ENCODE assay signal across 7 cellular contexts in genomic region chr15:41589018-41589417, GRCh38. TPM values are rescaled to one million over a fixed set of nuclear protein-coding genes. Genes with fewer than 3 reads are reported as not detected.
DNase-seq lines count a peak whose midpoint lies in the region; ATAC-seq and TF ChIP-seq lines count a peak whose summit lies in the region.
"Not testable (repeated sequence)": the region's sequence is repeated elsewhere in the genome, so short reads cannot be mapped to it uniquely, and the experiment has no call there.
"Had no signal": no experiment of that assay in that cellular context is flagged by ENCODE, and none has a peak within 500 bp of the region (broad histone marks: within the 10 kb centered on the region; RNA-seq: fewer than 3 reads in every experiment).

No MANE protein-coding gene starts in this region.

- H2AK5ac ChIP-seq in trophoblast cell (ENCODE audit: low read length) = not testable (repeated sequence)

- H3K9me3 Mint-ChIP-seq in type B pancreatic cell = not testable (repeated sequence)

- H3K36me3 ChIP-seq in PC-3 (ENCODE audit: low read depth, low read length); hepatocyte (replicated peaks; ENCODE audit: insufficient read depth, low read depth); trophoblast cell (ENCODE audit: control insufficient read depth in 1 of 2, insufficient read depth in 2 of 2, low read length in 2 of 2): not testable (repeated sequence)

- not testable (repeated sequence) for H3K4me3 ChIP-seq in PC-3 (ENCODE audit: low read length); choroid plexus epithelial cell (ENCODE audit: low read depth, low read length); hepatocyte; trophoblast cell (ENCODE audit: low read depth, low read length)

- not testable (repeated sequence) for H3K79me2 ChIP-seq in PC-3 (ENCODE audit: low read length); hepatocyte; trophoblast cell (ENCODE audit: control insufficient read depth, insufficient read depth, low read length, poor library complexity)

- H3K4me3 Mint-ChIP-seq in type B pancreatic cell = peak overlapping the region; percentile 70

- not testable (repeated sequence) for H3K9me3 ChIP-seq in PC-3 (ENCODE audit: low read length); hepatocyte (ENCODE audit: low read depth); trophoblast cell (ENCODE audit: insufficient read depth, low read depth, low read length)

- H2AFZ ChIP-seq in PC-3 (ENCODE audit: low read length); hepatocyte; trophoblast cell (ENCODE audit: insufficient read depth, low read length, poor library complexity): not testable (repeated sequence)

- H2BK12ac ChIP-seq in trophoblast cell (ENCODE audit: low read length) = not testable (repeated sequence)

- H3K27me3 Mint-ChIP-seq in type B pancreatic cell = not testable (repeated sequence)

- H4K91ac ChIP-seq in trophoblast cell (ENCODE audit: low read depth, low read length) = peak overlapping the region; percentile 28

- not testable (repeated sequence) for TF ChIP-seq CTCF in PC-3 (conservative IDR thresholded peaks at IDR 0.05; ENCODE audit: low read depth, low read length); choroid plexus epithelial cell (conservative IDR thresholded peaks at IDR 0.05; ENCODE audit: low read depth, low read length); hepatocyte (IDR thresholded peaks at IDR 0.05; ENCODE audit: poor library complexity); type B pancreatic cell (conservative IDR thresholded peaks at IDR 0.05)

- H3K27me3 ChIP-seq in PC-3 (ENCODE audit: low read length); hepatocyte; trophoblast cell (ENCODE audit: insufficient read depth, low read length): not testable (repeated sequence)

- not testable (repeated sequence) for H3K36me3 Mint-ChIP-seq in type B pancreatic cell

- intact Hi-C loops in PC-3 (cut with micrococcal nuclease) = not testable (repeated sequence)

- not testable (repeated sequence) for H3K23ac ChIP-seq in trophoblast cell (ENCODE audit: low read length)

- DNase-seq in PC-3; hepatocyte (ENCODE audit: low spot score); type B pancreatic cell (ENCODE audit: extremely low spot score, unreplicated experiment): not testable (repeated sequence)
- peak; percentile 11 for DNase-seq in choroid plexus epithelial cell (ENCODE audit: low read depth)
- peak in 1 of 2 donors; percentile 51 for DNase-seq in trophoblast cell

- H4K12ac ChIP-seq in trophoblast cell (ENCODE audit: low read depth, low read length) = not testable (repeated sequence)

- WGBS in hepatocyte (ENCODE audit: low lambda C conversion rate, missing lambda C conversion rate) = 80% methylated on average over 4 of the region's 4 CpGs
- WGBS in trophoblast cell (ENCODE audit: extremely low coverage, insufficient coverage, insufficient read length) = no CpG with 5 or more reads among the region's 4 CpGs

- not testable (repeated sequence) for H3K4me2 ChIP-seq in PC-3 (ENCODE audit: low read length); trophoblast cell (ENCODE audit: low read length)
- peak overlapping the region; percentile 28 for H3K4me2 ChIP-seq in hepatocyte

- H3K18ac ChIP-seq in trophoblast cell (ENCODE audit: low read length) = not testable (repeated sequence)

- not testable (repeated sequence) for H3K9me2 ChIP-seq in PC-3 (replicated peaks; ENCODE audit: low read length); hepatocyte (replicated peaks; ENCODE audit: insufficient read depth)

- not testable (repeated sequence) for H4K8ac ChIP-seq in trophoblast cell (ENCODE audit: low read depth, low read length)

- CTCF ChIA-PET in PC-3 (lab: Charles Lee) = not testable (repeated sequence)

- H2BK5ac ChIP-seq in trophoblast cell (ENCODE audit: low read depth, low read length, poor library complexity) = not testable (repeated sequence)

- H3F3A ChIP-seq in PC-3 (ENCODE audit: low read length, unreplicated experiment) = not testable (repeated sequence)

- H2BK120ac ChIP-seq in trophoblast cell (ENCODE audit: insufficient read depth, low read length, poor library complexity) = not testable (repeated sequence)

- H3K14ac ChIP-seq in trophoblast cell (ENCODE audit: low read length) = not testable (repeated sequence)

- H3K27ac ChIP-seq in PC-3 (ENCODE audit: low read length) (0 out of 2 replicates have a peak overlapping the region, but pooled peaks have one; percentile 9), hepatocyte (peak overlapping the region; percentile 98), trophoblast cell (ENCODE audit: low read depth, low read length) (peak overlapping the region; percentile 33)

- POLR2A ChIA-PET in PC-3 (lab: Charles Lee; ENCODE audit: unreplicated experiment) = not testable (repeated sequence)

- peaks cover 15% of the 10 kb centered on the region for H3K4me1 Mint-ChIP-seq in type B pancreatic cell (ENCODE audit: unreplicated experiment)

- not testable (repeated sequence) for H3K9ac ChIP-seq in PC-3 (ENCODE audit: low read length); trophoblast cell (ENCODE audit: low read length)

- BruUV-seq in PC-3 (replicated peaks; lab: Mats Ljungman, UMichigan) = not testable (repeated sequence)

- not testable (repeated sequence) for ATAC-seq in PC-3

- TF ChIP-seq RAD21 in Ishikawa (IDR thresholded peaks at IDR 0.05; ENCODE audit: low read depth) = not testable (repeated sequence)

- H3K4me1 ChIP-seq in PC-3 (ENCODE audit: insufficient read depth, low read length) = peaks cover 35% of the 10 kb centered on the region
- H3K4me1 ChIP-seq in hepatocyte (ENCODE audit: insufficient read depth) = peaks cover 25% of the 10 kb centered on the region
- H3K4me1 ChIP-seq in trophoblast cell (ENCODE audit: control insufficient read depth in 1 of 2, insufficient read depth in 2 of 2, low read length in 2 of 2) = peaks cover 10 to 16% of the 10 kb centered on the region in 2 experiments

- H3K4ac ChIP-seq in trophoblast cell (ENCODE audit: low read depth, low read length) = not testable (repeated sequence)

- H3K27ac Mint-ChIP-seq in type B pancreatic cell = peak overlapping the region; percentile 99

- peaks cover 21% of the 10 kb centered on the region for H3K79me1 ChIP-seq in trophoblast cell (ENCODE audit: low read length)

- not testable (repeated sequence) for TF ChIP-seq EP300 in Ishikawa (IDR thresholded peaks at IDR 0.05; ENCODE audit: borderline replicate concordance)

- not testable (repeated sequence) for H4K20me1 ChIP-seq in PC-3 (ENCODE audit: low read length); hepatocyte (ENCODE audit: insufficient read depth, poor library complexity, severe bottlenecking)

TF ChIP-seq in Ishikawa, 13 proteins besides CTCF, POLR2A, EP300 and RAD21:
- 0 out of 2 replicates have a peak, but pooled peaks have one; percentile 20 for TF ChIP-seq NFIC (IDR thresholded peaks at IDR 0.05)

RNA-seq across cellular contexts. Expression of gene TYRO3, which starts 30.0 kb away (rescaled TPM):
- total RNA-seq in PC-3 (2014; rRNA removed) = 20.0 and 23.5 TPM in 2 replicates
- total RNA-seq in hepatocyte = 65.8 and 71.0 TPM in 2 replicates
- polyA plus RNA-seq in hepatocyte = 99.8 and 109 TPM in 2 replicates
- polyA plus RNA-seq in trophoblast cell (2013) = 174 and 187 TPM in 2 replicates
- total RNA-seq in type B pancreatic cell (ENCODE audit: low replicate concordance) = 43.0 and 44.1 TPM in 2 replicates
- total RNA-seq: CD4-positive, CD25-positive, alpha-beta regulatory T cell had no signal

RNA-seq across cellular contexts. Expression of gene RPAP1, which starts 45.0 kb away (rescaled TPM):
- total RNA-seq in PC-3 (2014; rRNA removed) (28.4 and 51.1 TPM in 2 replicates), hepatocyte (15.9 and 16.3 TPM in 2 replicates), type B pancreatic cell (ENCODE audit: low replicate concordance) (54.4 and 68.3 TPM in 2 replicates)
- 26.5 and 29.3 TPM in 2 replicates for polyA plus RNA-seq in hepatocyte
- polyA plus RNA-seq in trophoblast cell (2013) = 27.4 and 28.9 TPM in 2 replicates

Comparison
In these comparisons a context has a peak if more than half of its experiments do, and no peak if none do; other contexts are left out.
1. H3K27ac ChIP-seq: peak in every context shown above with its lines; median percentile 98 in hepatocyte; 33 in trophoblast cell; 9 in PC-3.